7 cellular contexts compared by ENCODE assay signal in genomic region chr20:63857751-63858392, GRCh38. TPM values are rescaled to one million over a fixed set of nuclear protein-coding genes. Genes with fewer than 3 reads are reported as not detected.
DNase-seq lines count a peak whose midpoint lies in the region; ATAC-seq and TF ChIP-seq lines count a peak whose summit lies in the region.
"Had no signal": no experiment of that assay in that cellular context is flagged by ENCODE, and none has a peak within 500 bp of the region (broad histone marks: within the 10 kb centered on the region; RNA-seq: fewer than 3 reads in every experiment).

No MANE protein-coding gene starts in this region.

- H3K9ac ChIP-seq in skeletal muscle tissue (ENCODE audit: low read depth in 1 of 3, low read length in 3 of 3): peak overlapping the region in 1 of 3 donors; percentile 8

- H3K27ac ChIP-seq in skeletal muscle tissue (ENCODE audit: low read depth, low read length): peak overlapping the region; percentile 47

- peaks cover 34 to 49% (median 44%) of the 10 kb centered on the region in 3 donors for H3K4me1 ChIP-seq in skeletal muscle tissue (ENCODE audit: control insufficient read depth in 3 of 3, insufficient read depth in 3 of 3, low read length in 3 of 3)

- DNase-seq in MG63 (peak; percentile 41), fibroblast of mammary gland (ENCODE audit: low read depth) (peak; percentile 50), NCI-H1048 (lab: John Stamatoyannopoulos, UW) (no peak), NCI-H146 treated with DMSO at 0.1 percent for 48 hours (lab: John Stamatoyannopoulos, UW; ENCODE audit: unreplicated experiment) (no peak)

- H3K4me3 ChIP-seq in MG63: no peak overlapping the region
- H3K4me3 ChIP-seq in fibroblast of mammary gland (ENCODE audit: control insufficient read depth, low read depth, low read length): no peak overlapping the region
- H3K4me3 ChIP-seq in skeletal muscle tissue (ENCODE audit: low read length in 3 of 3): peak overlapping the region in 1 of 3 donors; percentile 23

- H3K36me3 ChIP-seq in MG63 (peaks cover 17% of the 10 kb centered on the region), skeletal muscle tissue (ENCODE audit: control insufficient read depth in 3 of 3, insufficient read depth in 3 of 3, low read length in 3 of 3) (peaks cover 6 to 12% (median 8%) of the 10 kb centered on the region in 3 donors)

- H3K9me3 ChIP-seq in MG63 (no peaks in the 10 kb centered on the region), skeletal muscle tissue (ENCODE audit: control insufficient read depth in 3 of 3, low read length in 3 of 3) (no peaks in the 10 kb centered on the region)

- TF ChIP-seq CTCF in fibroblast of mammary gland (conservative IDR thresholded peaks at IDR 0.05; ENCODE audit: control insufficient read depth, insufficient read depth, low read depth, low read length): no peak

- H3K27me3 ChIP-seq in MG63 (no peaks in the 10 kb centered on the region), skeletal muscle tissue (ENCODE audit: control insufficient read depth in 3 of 3, insufficient read depth in 3 of 3, low read length in 3 of 3) (peaks cover 19 to 39% (median 20%) of the 10 kb centered on the region in 3 donors)

- ATAC-seq in GM19035 (IDR thresholded peaks at IDR 0.05; ENCODE audit: unreplicated experiment): no peak
- ATAC-seq: activated naive CD4-positive, alpha-beta T cell treated with anti-CD3 and anti-CD28 coated beads, Interleukin-2, amount 50 U/mL, for 72 hours had no signal

RNA-seq across cellular contexts. Expression of gene ABHD16B, which starts 3.4 kb away (rescaled TPM):
- total RNA-seq in MG63 (2014; rRNA removed; shearing (Covaris generic); ENCODE audit: low replicate concordance): not detected in 2 replicates
- not detected for total RNA-seq in skeletal muscle tissue
- total RNA-seq: activated naive CD4-positive, alpha-beta T cell treated with anti-CD3 and anti-CD28 coated beads, Interleukin-2, amount 50 U/mL, for 72 hours had no signal

RNA-seq across cellular contexts. Expression of gene TPD52L2, which starts 7.2 kb away (rescaled TPM):
- 185 and 192 TPM in 2 replicates for total RNA-seq in MG63 (2014; rRNA removed; shearing (Covaris generic); ENCODE audit: low replicate concordance)
- total RNA-seq in skeletal muscle tissue: 29.2 TPM

RNA-seq across cellular contexts. Expression of gene ZBTB46, which starts 26.8 kb away (rescaled TPM):
- 5.5 and 15.9 TPM in 2 replicates for total RNA-seq in MG63 (2014; rRNA removed; shearing (Covaris generic); ENCODE audit: low replicate concordance)
- 52.2 TPM for total RNA-seq in skeletal muscle tissue

RNA-seq across cellular contexts. Expression of gene DNAJC5, which starts 37.1 kb away (rescaled TPM):
- total RNA-seq in MG63 (2014; rRNA removed; shearing (Covaris generic); ENCODE audit: low replicate concordance): 69.3 and 92.0 TPM in 2 replicates
- 30.3 TPM for total RNA-seq in skeletal muscle tissue

Comparison
In these comparisons a context has a peak if more than half of its experiments do, and no peak if none do; other contexts are left out.
1. DNase-seq: peak in MG63 (single experiment) and fibroblast of mammary gland (single experiment); none in NCI-H1048 (single experiment) and NCI-H146 treated with DMSO at 0.1 percent for 48 hours (single experiment).